1 cellular context compared by ENCODE assay signal in the genomic region with DNA sequence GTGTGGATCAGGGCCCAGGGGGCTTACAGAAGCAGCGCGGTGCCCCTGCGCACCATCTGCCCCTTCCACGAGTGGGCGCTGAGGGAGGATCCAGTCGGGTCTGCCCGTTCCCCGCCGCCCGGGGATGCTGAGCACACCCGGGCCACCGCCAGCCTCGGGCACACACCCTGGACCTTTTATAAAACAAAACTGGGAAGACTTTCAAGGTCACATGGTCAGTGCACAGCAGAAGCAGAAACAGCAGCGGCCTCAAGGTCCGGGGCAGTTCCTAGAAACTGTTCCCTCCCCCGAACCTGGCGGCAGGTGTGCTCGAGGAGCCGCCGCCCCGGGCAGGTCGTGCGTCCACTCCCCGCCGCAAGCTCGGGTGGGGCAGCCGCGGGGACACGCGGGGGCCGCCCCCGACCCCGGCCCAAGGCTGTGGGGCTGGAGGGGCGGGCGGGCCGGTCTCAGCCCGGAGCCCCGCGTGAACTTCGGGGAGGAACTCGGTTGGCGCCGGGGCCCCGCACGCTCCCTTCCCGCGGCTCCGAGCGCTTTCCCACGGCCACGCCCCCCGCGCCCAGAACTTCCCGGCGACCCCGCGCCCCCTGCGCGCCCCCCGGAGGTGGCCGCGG.
A peak's percentile ranks its signal among the peaks of the same experiment; 100 is the strongest.
TF ChIP-seq lines count a peak whose summit lies in the region.

No MANE protein-coding gene starts in this region.

TF ChIP-seq in HepG2, 621 proteins besides CTCF, POLR2A, EP300 and RAD21 (continued from another document):
- TF ChIP-seq, protein P1, sequence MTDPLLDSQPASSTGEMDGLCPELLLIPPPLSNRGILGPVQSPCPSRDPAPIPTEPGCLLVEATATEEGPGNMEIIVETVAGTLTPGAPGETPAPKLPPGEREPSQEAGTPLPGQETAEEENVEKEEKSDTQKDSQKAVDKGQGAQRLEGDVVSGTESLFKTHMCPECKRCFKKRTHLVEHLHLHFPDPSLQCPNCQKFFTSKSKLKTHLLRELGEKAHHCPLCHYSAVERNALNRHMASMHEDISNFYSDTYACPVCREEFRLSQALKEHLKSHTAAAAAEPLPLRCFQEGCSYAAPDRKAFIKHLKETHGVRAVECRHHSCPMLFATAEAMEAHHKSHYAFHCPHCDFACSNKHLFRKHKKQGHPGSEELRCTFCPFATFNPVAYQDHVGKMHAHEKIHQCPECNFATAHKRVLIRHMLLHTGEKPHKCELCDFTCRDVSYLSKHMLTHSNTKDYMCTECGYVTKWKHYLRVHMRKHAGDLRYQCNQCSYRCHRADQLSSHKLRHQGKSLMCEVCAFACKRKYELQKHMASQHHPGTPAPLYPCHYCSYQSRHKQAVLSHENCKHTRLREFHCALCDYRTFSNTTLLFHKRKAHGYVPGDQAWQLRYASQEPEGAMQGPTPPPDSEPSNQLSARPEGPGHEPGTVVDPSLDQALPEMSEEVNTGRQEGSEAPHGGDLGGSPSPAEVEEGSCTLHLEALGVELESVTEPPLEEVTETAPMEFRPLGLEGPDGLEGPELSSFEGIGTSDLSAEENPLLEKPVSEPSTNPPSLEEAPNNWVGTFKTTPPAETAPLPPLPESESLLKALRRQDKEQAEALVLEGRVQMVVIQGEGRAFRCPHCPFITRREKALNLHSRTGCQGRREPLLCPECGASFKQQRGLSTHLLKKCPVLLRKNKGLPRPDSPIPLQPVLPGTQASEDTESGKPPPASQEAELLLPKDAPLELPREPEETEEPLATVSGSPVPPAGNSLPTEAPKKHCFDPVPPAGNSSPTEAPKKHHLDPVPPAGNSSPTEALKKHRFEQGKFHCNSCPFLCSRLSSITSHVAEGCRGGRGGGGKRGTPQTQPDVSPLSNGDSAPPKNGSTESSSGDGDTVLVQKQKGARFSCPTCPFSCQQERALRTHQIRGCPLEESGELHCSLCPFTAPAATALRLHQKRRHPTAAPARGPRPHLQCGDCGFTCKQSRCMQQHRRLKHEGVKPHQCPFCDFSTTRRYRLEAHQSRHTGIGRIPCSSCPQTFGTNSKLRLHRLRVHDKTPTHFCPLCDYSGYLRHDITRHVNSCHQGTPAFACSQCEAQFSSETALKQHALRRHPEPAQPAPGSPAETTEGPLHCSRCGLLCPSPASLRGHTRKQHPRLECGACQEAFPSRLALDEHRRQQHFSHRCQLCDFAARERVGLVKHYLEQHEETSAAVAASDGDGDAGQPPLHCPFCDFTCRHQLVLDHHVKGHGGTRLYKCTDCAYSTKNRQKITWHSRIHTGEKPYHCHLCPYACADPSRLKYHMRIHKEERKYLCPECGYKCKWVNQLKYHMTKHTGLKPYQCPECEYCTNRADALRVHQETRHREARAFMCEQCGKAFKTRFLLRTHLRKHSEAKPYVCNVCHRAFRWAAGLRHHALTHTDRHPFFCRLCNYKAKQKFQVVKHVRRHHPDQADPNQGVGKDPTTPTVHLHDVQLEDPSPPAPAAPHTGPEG (CRISPR knock-in tag; IDR thresholded peaks at IDR 0.05): no peak
- TF ChIP-seq, protein P2, sequence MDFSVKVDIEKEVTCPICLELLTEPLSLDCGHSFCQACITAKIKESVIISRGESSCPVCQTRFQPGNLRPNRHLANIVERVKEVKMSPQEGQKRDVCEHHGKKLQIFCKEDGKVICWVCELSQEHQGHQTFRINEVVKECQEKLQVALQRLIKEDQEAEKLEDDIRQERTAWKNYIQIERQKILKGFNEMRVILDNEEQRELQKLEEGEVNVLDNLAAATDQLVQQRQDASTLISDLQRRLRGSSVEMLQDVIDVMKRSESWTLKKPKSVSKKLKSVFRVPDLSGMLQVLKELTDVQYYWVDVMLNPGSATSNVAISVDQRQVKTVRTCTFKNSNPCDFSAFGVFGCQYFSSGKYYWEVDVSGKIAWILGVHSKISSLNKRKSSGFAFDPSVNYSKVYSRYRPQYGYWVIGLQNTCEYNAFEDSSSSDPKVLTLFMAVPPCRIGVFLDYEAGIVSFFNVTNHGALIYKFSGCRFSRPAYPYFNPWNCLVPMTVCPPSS (IDR thresholded peaks at IDR 0.05): no peak
- TF ChIP-seq NFYB (CRISPR knock-in tag; IDR thresholded peaks at IDR 0.05) (no peak), ZNF205 (CRISPR knock-in tag; IDR thresholded peaks at IDR 0.05) (no peak), THAP11 (CRISPR knock-in tag; IDR thresholded peaks at IDR 0.05) (0 out of 2 replicates have a peak, but pooled peaks have one; percentile 29), REPIN1 (CRISPR knock-in tag; IDR thresholded peaks at IDR 0.05; ENCODE audit: borderline replicate concordance, low read depth) (no peak), ZNF567 (CRISPR knock-in tag; IDR thresholded peaks at IDR 0.05; ENCODE audit: borderline replicate concordance) (no peak), BORCS8-MEF2B (CRISPR knock-in tag; IDR thresholded peaks at IDR 0.05) (0 out of 2 replicates have a peak, but pooled peaks have one; percentile 38), YEATS4 (CRISPR knock-in tag; IDR thresholded peaks at IDR 0.05; ENCODE audit: borderline replicate concordance) (peak; percentile 46; the same call in 1 of the 2 replicates), HOXA3 (CRISPR knock-in tag; IDR thresholded peaks at IDR 0.05) (0 out of 2 replicates have a peak, but pooled peaks have one; percentile 3), ZZZ3 (CRISPR knock-in tag; IDR thresholded peaks at IDR 0.05; ENCODE audit: borderline replicate concordance) (no peak), KMT2A (CRISPR knock-in tag; IDR thresholded peaks at IDR 0.05) (0 out of 2 replicates have a peak, but pooled peaks have one; percentile 32), FOXP1 (IDR thresholded peaks at IDR 0.05) (no peak), FOXP1 (CRISPR knock-in tag; IDR thresholded peaks at IDR 0.05) (no peak), SUZ12 (IDR thresholded peaks at IDR 0.05; ENCODE audit: low read depth, low read length) (no peak), ZNF670 (CRISPR knock-in tag; IDR thresholded peaks at IDR 0.05; ENCODE audit: borderline replicate concordance) (no peak), ZNF572 (CRISPR knock-in tag; IDR thresholded peaks at IDR 0.05) (no peak), ZFP1 (CRISPR knock-in tag; IDR thresholded peaks at IDR 0.05) (no peak), ZNF430 (CRISPR knock-in tag; IDR thresholded peaks at IDR 0.05) (no peak), RXRA (CRISPR knock-in tag; IDR thresholded peaks at IDR 0.05) (0 out of 2 replicates have a peak, but pooled peaks have one; percentile 23), ZSCAN20 (CRISPR knock-in tag; IDR thresholded peaks at IDR 0.05; ENCODE audit: borderline replicate concordance) (0 out of 2 replicates have a peak, but pooled peaks have one; percentile 26), MYC (CRISPR knock-in tag; IDR thresholded peaks at IDR 0.05; ENCODE audit: borderline replicate concordance) (0 out of 2 replicates have a peak, but pooled peaks have one; percentile 13), DR1 (CRISPR knock-in tag; IDR thresholded peaks at IDR 0.05) (no peak)
- TF ChIP-seq, protein P3, sequence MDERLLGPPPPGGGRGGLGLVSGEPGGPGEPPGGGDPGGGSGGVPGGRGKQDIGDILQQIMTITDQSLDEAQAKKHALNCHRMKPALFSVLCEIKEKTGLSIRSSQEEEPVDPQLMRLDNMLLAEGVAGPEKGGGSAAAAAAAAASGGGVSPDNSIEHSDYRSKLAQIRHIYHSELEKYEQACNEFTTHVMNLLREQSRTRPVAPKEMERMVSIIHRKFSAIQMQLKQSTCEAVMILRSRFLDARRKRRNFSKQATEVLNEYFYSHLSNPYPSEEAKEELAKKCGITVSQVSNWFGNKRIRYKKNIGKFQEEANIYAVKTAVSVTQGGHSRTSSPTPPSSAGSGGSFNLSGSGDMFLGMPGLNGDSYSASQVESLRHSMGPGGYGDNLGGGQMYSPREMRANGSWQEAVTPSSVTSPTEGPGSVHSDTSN (CRISPR knock-in tag; IDR thresholded peaks at IDR 0.05): no peak
- TF ChIP-seq, protein P4, sequence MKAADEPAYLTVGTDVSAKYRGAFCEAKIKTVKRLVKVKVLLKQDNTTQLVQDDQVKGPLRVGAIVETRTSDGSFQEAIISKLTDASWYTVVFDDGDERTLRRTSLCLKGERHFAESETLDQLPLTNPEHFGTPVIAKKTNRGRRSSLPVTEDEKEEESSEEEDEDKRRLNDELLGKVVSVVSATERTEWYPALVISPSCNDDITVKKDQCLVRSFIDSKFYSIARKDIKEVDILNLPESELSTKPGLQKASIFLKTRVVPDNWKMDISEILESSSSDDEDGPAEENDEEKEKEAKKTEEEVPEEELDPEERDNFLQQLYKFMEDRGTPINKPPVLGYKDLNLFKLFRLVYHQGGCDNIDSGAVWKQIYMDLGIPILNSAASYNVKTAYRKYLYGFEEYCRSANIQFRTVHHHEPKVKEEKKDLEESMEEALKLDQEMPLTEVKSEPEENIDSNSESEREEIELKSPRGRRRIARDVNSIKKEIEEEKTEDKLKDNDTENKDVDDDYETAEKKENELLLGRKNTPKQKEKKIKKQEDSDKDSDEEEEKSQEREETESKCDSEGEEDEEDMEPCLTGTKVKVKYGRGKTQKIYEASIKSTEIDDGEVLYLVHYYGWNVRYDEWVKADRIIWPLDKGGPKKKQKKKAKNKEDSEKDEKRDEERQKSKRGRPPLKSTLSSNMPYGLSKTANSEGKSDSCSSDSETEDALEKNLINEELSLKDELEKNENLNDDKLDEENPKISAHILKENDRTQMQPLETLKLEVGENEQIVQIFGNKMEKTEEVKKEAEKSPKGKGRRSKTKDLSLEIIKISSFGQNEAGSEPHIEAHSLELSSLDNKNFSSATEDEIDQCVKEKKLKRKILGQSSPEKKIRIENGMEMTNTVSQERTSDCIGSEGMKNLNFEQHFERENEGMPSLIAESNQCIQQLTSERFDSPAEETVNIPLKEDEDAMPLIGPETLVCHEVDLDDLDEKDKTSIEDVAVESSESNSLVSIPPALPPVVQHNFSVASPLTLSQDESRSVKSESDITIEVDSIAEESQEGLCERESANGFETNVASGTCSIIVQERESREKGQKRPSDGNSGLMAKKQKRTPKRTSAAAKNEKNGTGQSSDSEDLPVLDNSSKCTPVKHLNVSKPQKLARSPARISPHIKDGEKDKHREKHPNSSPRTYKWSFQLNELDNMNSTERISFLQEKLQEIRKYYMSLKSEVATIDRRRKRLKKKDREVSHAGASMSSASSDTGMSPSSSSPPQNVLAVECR (CRISPR knock-in tag; IDR thresholded peaks at IDR 0.05; ENCODE audit: borderline replicate concordance): peak; percentile 36; the same call in 1 of the 2 replicates
- TF ChIP-seq, protein P5, sequence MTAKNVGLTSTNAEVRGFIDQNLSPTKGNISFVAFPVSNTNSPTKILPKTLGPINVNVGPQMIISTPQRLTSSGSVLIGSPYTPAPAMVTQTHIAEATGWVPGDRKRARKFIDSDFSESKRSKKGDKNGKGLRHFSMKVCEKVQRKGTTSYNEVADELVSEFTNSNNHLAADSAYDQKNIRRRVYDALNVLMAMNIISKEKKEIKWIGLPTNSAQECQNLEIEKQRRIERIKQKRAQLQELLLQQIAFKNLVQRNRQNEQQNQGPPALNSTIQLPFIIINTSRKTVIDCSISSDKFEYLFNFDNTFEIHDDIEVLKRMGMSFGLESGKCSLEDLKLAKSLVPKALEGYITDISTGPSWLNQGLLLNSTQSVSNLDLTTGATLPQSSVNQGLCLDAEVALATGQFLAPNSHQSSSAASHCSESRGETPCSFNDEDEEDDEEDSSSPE (CRISPR knock-in tag; IDR thresholded peaks at IDR 0.05): no peak
- TF ChIP-seq, protein P6, sequence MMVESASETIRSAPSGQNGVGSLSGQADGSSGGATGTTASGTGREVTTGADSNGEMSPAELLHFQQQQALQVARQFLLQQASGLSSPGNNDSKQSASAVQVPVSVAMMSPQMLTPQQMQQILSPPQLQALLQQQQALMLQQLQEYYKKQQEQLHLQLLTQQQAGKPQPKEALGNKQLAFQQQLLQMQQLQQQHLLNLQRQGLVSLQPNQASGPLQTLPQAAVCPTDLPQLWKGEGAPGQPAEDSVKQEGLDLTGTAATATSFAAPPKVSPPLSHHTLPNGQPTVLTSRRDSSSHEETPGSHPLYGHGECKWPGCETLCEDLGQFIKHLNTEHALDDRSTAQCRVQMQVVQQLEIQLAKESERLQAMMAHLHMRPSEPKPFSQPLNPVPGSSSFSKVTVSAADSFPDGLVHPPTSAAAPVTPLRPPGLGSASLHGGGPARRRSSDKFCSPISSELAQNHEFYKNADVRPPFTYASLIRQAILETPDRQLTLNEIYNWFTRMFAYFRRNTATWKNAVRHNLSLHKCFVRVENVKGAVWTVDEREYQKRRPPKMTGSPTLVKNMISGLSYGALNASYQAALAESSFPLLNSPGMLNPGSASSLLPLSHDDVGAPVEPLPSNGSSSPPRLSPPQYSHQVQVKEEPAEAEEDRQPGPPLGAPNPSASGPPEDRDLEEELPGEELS (CRISPR knock-in tag; IDR thresholded peaks at IDR 0.05): no peak
- TF ChIP-seq, protein P7, sequence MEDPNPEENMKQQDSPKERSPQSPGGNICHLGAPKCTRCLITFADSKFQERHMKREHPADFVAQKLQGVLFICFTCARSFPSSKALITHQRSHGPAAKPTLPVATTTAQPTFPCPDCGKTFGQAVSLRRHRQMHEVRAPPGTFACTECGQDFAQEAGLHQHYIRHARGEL (CRISPR knock-in tag; IDR thresholded peaks at IDR 0.05): no peak
